Comparison of ENCODE assay signal across 1 cellular context in genomic region chr11:34633990-34634725, GRCh38.
TF ChIP-seq lines count a peak whose summit lies in the region.

No MANE protein-coding gene starts in this region.

TF ChIP-seq in liver, 16 proteins besides CTCF, POLR2A, EP300 and RAD21 (continued from another document):
- peak; percentile 24 for TF ChIP-seq ZBTB33 (IDR thresholded peaks at IDR 0.05)
